Comparison of ENCODE assay signal across 11 cellular contexts in genomic region chr2:181309576-181309975, GRCh38.
DNase-seq lines count a peak whose midpoint lies in the region; ATAC-seq and TF ChIP-seq lines count a peak whose summit lies in the region.
"Had no signal": no experiment of that assay in that cellular context is flagged by ENCODE, and none has a peak within 500 bp of the region (broad histone marks: within the 10 kb centered on the region; RNA-seq: fewer than 3 reads in every experiment).

No MANE protein-coding gene starts in this region.

- H3K9me3 Mint-ChIP-seq in activated T-helper 17 cell treated with anti-CD3 and anti-CD28 coated beads, Interleukin-2, amount 50 U/mL, for 72 hours: no peaks in the 10 kb centered on the region
- H3K9me3 Mint-ChIP-seq in osteocyte (ENCODE audit: unreplicated experiment): no peaks in the 10 kb centered on the region
- no peaks in the 10 kb centered on the region for H3K9me3 Mint-ChIP-seq in mesothelial cell of epicardium

- peaks cover 43% of the 10 kb centered on the region for H3K4me1 Mint-ChIP-seq in activated T-helper 17 cell treated with anti-CD3 and anti-CD28 coated beads, Interleukin-2, amount 50 U/mL, for 72 hours
- H3K4me1 Mint-ChIP-seq in osteocyte (ENCODE audit: unreplicated experiment): peaks cover 29% of the 10 kb centered on the region
- H3K4me1 Mint-ChIP-seq in mesothelial cell of epicardium: peaks cover 11% of the 10 kb centered on the region

- H3K27me3 Mint-ChIP-seq in activated T-helper 17 cell treated with anti-CD3 and anti-CD28 coated beads, Interleukin-2, amount 50 U/mL, for 72 hours: no peaks in the 10 kb centered on the region
- H3K27me3 Mint-ChIP-seq in osteocyte (ENCODE audit: unreplicated experiment) (peaks cover 2% of the 10 kb centered on the region), mesothelial cell of epicardium (ENCODE audit: low read depth) (no peaks in the 10 kb centered on the region)

- H3K9me3 ChIP-seq in Loucy (ENCODE audit: insufficient read depth, low read depth, low read length): no peaks in the 10 kb centered on the region
- H3K9me3 ChIP-seq: suprapubic skin had no signal

- H3K27me3 ChIP-seq in GM06990 (replicated peaks; ENCODE audit: control insufficient read depth, insufficient read depth, low read length): no peaks in the 10 kb centered on the region
- no peaks in the 10 kb centered on the region for H3K27me3 ChIP-seq in Loucy (ENCODE audit: insufficient read depth, low read length, poor library complexity, severe bottlenecking)
- H3K27me3 ChIP-seq: cardiac muscle cell, suprapubic skin had no signal

- peaks cover 15% of the 10 kb centered on the region; the same call in 1 of the 2 replicates for H3K79me2 ChIP-seq in Loucy (ENCODE audit: insufficient read depth, low read length)

- no peaks in the 10 kb centered on the region for H3K36me3 ChIP-seq in GM06990 (ENCODE audit: control insufficient read depth, insufficient read depth, low read length)
- no peaks in the 10 kb centered on the region for H3K36me3 ChIP-seq in Loucy (ENCODE audit: insufficient read depth, low read length)
- H3K36me3 ChIP-seq: cardiac muscle cell, suprapubic skin had no signal

- no peak overlapping the region; the same call in 1 of the 2 replicates for H2AFZ ChIP-seq in Loucy (ENCODE audit: low read length)

- H3K4me1 ChIP-seq in Loucy (ENCODE audit: insufficient read depth, low read length, poor library complexity, severe bottlenecking): peaks cover 88% of the 10 kb centered on the region
- H3K4me1 ChIP-seq: suprapubic skin had no signal

- peak overlapping the region; percentile 49 for H3K4me2 ChIP-seq in Loucy (ENCODE audit: low read depth, low read length, poor library complexity, severe bottlenecking)

- H3K36me3 Mint-ChIP-seq in activated T-helper 17 cell treated with anti-CD3 and anti-CD28 coated beads, Interleukin-2, amount 50 U/mL, for 72 hours (ENCODE audit: low read depth): no peaks in the 10 kb centered on the region
- H3K36me3 Mint-ChIP-seq in osteocyte (ENCODE audit: unreplicated experiment): no peaks in the 10 kb centered on the region
- H3K36me3 Mint-ChIP-seq in mesothelial cell of epicardium: no peaks in the 10 kb centered on the region

- H3K4me3 Mint-ChIP-seq in activated T-helper 17 cell treated with anti-CD3 and anti-CD28 coated beads, Interleukin-2, amount 50 U/mL, for 72 hours: peak overlapping the region; percentile 92
- H3K4me3 Mint-ChIP-seq in osteocyte (ENCODE audit: unreplicated experiment) (no peak overlapping the region), mesothelial cell of epicardium (no peak overlapping the region)

- H3K27ac Mint-ChIP-seq in activated T-helper 17 cell treated with anti-CD3 and anti-CD28 coated beads, Interleukin-2, amount 50 U/mL, for 72 hours: peak overlapping the region; percentile 96
- H3K27ac Mint-ChIP-seq in osteocyte (ENCODE audit: unreplicated experiment) (peak overlapping the region; percentile 21), mesothelial cell of epicardium (no peak overlapping the region)

- no peaks in the 10 kb centered on the region for H4K20me1 ChIP-seq in Loucy (ENCODE audit: insufficient read depth, low read length, poor library complexity, severe bottlenecking)

- H3K4me3 ChIP-seq in GM06990 (replicated peaks; ENCODE audit: low read depth, low read length) (peak overlapping the region; percentile 45), Loucy (ENCODE audit: low read length, poor library complexity, severe bottlenecking) (peak overlapping the region; percentile 22)
- H3K4me3 ChIP-seq: cardiac muscle cell, suprapubic skin had no signal

- ATAC-seq in activated T-helper 17 cell treated with anti-CD3 and anti-CD28 coated beads, Interleukin-2, amount 50 U/mL, for 72 hours (replicated peaks): no peak
- no peak for ATAC-seq in HG02938 (IDR thresholded peaks at IDR 0.05; ENCODE audit: unreplicated experiment)

- H3K9ac ChIP-seq in Loucy (ENCODE audit: low read depth, low read length, poor library complexity, severe bottlenecking): peak overlapping the region; percentile 88

- H3F3A ChIP-seq in Loucy (ENCODE audit: low read depth): peaks cover 22% of the 10 kb centered on the region

- no peaks in the 10 kb centered on the region for H3K9me2 ChIP-seq in Loucy (replicated peaks; ENCODE audit: low read depth, low read length)

- DNase-seq in GM06990 (ENCODE audit: extremely low read depth, insufficient read length) (peak; percentile 36), osteocyte (ENCODE audit: extremely low spot score, unreplicated experiment) (no peak), mesothelial cell of epicardium (ENCODE audit: low spot score in 2 of 2, unreplicated experiment in 2 of 2) (no peak)
- no peak for DNase-seq in activated CD4-positive, CD25-positive, alpha-beta regulatory T cell (lab: John Stamatoyannopoulos, UW)
- DNase-seq: NCI-H446 treated with DMSO at 0.1 percent for 48 hours; stimulated activated CD4-positive, alpha-beta T cell treated with anti-CD3 and anti-CD28 coated beads, Interleukin-4, amount 100 ng/mL, for 24 hours had no signal

- no peak for TF ChIP-seq CTCF in GM06990 (IDR thresholded peaks at IDR 0.05; ENCODE audit: insufficient read depth, low read length, poor library complexity, severe bottlenecking)
- TF ChIP-seq CTCF in Loucy (conservative IDR thresholded peaks at IDR 0.05; ENCODE audit: low read length): no peak
- TF ChIP-seq CTCF in osteocyte (IDR thresholded peaks at IDR 0.05): no peak
- no peak for TF ChIP-seq CTCF in mesothelial cell of epicardium (IDR thresholded peaks at IDR 0.05; ENCODE audit: unreplicated experiment)
